12 cellular contexts compared by ENCODE assay signal in the genomic region with DNA sequence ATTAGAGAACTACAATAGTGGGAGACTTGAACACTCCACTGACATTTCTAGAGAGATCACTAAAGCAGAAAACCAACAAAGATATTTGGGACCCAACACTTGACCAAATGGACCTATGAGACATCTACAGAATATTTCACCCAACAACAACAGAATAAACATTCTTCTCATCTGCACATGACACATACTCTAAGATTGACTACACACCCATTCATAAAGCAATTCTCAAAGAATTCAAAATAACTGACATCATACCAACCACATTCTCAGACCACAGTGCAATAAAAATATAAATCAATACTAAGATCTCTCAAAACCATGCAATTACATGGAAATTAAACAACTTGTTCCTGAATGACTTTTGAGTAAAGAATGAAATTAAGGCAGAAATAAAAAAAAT.
DNase-seq lines count a peak whose midpoint lies in the region; ATAC-seq, FAIRE-seq and TF ChIP-seq lines count a peak whose summit lies in the region.
"Had no signal": no experiment of that assay in that cellular context is flagged by ENCODE, and none has a peak within 500 bp of the region (broad histone marks: within the 10 kb centered on the region; RNA-seq: fewer than 3 reads in every experiment).

No MANE protein-coding gene starts in this region.

- peak overlapping the region; percentile 54 for H3K4me2 ChIP-seq in mammary epithelial cell (ENCODE audit: insufficient read depth, low read depth, low read length)

- H3K27me3 ChIP-seq in AG04450 (ENCODE audit: control insufficient read depth, insufficient read depth, low read length) (no peaks in the 10 kb centered on the region), mammary epithelial cell (ENCODE audit: insufficient read depth, low read length) (no peaks in the 10 kb centered on the region), HAP-1 (ENCODE audit: low read depth) (no peaks in the 10 kb centered on the region), upper lobe of right lung (no peaks in the 10 kb centered on the region)
- H3K27me3 ChIP-seq: tibial nerve had no signal

- CTCF ChIA-PET in AG04450 (lab: Charles Lee) = interaction anchor here (0.6 to 2.8 kb wide), 5 partner anchors 77 to 1192 kb away, joined by 5 to 15 read pairs (median 7); no protein-coding TSS in a partner anchor
- CTCF ChIA-PET in mammary epithelial cell (lab: Charles Lee; ENCODE audit: low non-redundant PET) = no interaction called here

- H3K79me2 ChIP-seq in mammary epithelial cell (ENCODE audit: insufficient read depth, low read length) = no peaks in the 10 kb centered on the region

- H3K4me3 ChIP-seq in AG04450 (ENCODE audit: low read depth, low read length) = no peak overlapping the region
- H3K4me3 ChIP-seq in mammary epithelial cell (replicated peaks in 1 of 3; ENCODE audit: insufficient read depth in 1 of 3, low read depth in 2 of 3, low read length in 3 of 3) = no peak overlapping the region
- no peak overlapping the region for H3K4me3 ChIP-seq in HAP-1
- H3K4me3 ChIP-seq in upper lobe of right lung = no peak overlapping the region
- H3K4me3 ChIP-seq: tibial nerve had no signal

- TF ChIP-seq CTCF in AG04450 (IDR thresholded peaks at IDR 0.05; ENCODE audit: low read depth, low read length) = no peak
- TF ChIP-seq CTCF in mammary epithelial cell (conservative IDR thresholded peaks at IDR 0.05 in 1 of 2, IDR thresholded peaks at IDR 0.05 in 1 of 2; ENCODE audit: extremely low read depth in 1 of 2, insufficient read depth in 1 of 2, low read depth in 1 of 2, low read length in 2 of 2) = no peak
- TF ChIP-seq CTCF in upper lobe of right lung (IDR thresholded peaks at IDR 0.05) = no peak

- dilution Hi-C loops in mammary epithelial cell (cut with HindIII; ENCODE audit: low sequenced_read_pairs) = loop anchor here (25.0 kb wide), 1 partner anchor 890 kb away; a partner anchor contains a TSS

- FAIRE-seq in HTR-8/SVneo (lab: Jason Lieb, UNC) = no peak

- ATAC-seq in left colon = peak; percentile 84
- ATAC-seq in upper lobe of right lung = no peak
- no peak for ATAC-seq in HG03039 (IDR thresholded peaks at IDR 0.05; ENCODE audit: unreplicated experiment)

- in situ Hi-C loops in mammary epithelial cell (cut with MboI; ENCODE audit: low sequenced_read_pairs in 2 of 2) (no loop called here), HAP-1 (cut with MboI; ENCODE audit: low sequenced_read_pairs) (no loop called here)

- peak overlapping the region; percentile 49 for H3K9ac ChIP-seq in mammary epithelial cell (ENCODE audit: insufficient read depth, low read length)

- POLR2A ChIA-PET in AG04450 (lab: Yijun Ruan, JAX) = no interaction called here

- H2AFZ ChIP-seq in mammary epithelial cell (ENCODE audit: low read depth, low read length) = no peak overlapping the region

- H3K9me3 ChIP-seq in AG04450 (ENCODE audit: control insufficient read depth, insufficient read depth, low read length) (no peaks in the 10 kb centered on the region), mammary epithelial cell (replicated peaks; ENCODE audit: insufficient read depth, low read length) (no peaks in the 10 kb centered on the region), HAP-1 (no peaks in the 10 kb centered on the region), upper lobe of right lung (no peaks in the 10 kb centered on the region)

- intact Hi-C loops in mammary epithelial cell (cut with micrococcal nuclease) (loop anchor here (1.0 kb wide), 1 partner anchor 32 kb away; no protein-coding TSS in a partner anchor), left colon (cut with DNase I, micrococcal nuclease) (no loop called here), upper lobe of right lung (cut with DNase I) (no loop called here)

- H4K20me1 ChIP-seq in mammary epithelial cell (ENCODE audit: insufficient read depth, low read length) = no peaks in the 10 kb centered on the region

- H3K36me3 ChIP-seq in mammary epithelial cell (ENCODE audit: insufficient read depth, low read length) (no peaks in the 10 kb centered on the region), HAP-1 (replicated peaks) (no peaks in the 10 kb centered on the region), upper lobe of right lung (no peaks in the 10 kb centered on the region)
- H3K36me3 ChIP-seq: tibial nerve had no signal

- H3K27ac ChIP-seq in AG04450 (ENCODE audit: low read depth, low read length) (no peak overlapping the region), mammary epithelial cell (ENCODE audit: insufficient read depth, low read depth, low read length) (peak overlapping the region; percentile 84), upper lobe of right lung (no peak overlapping the region)

- peak; percentile 70 for DNase-seq in AG04450 (ENCODE audit: low read depth, low spot score)
- peak; percentile 10 for DNase-seq in HTR-8/SVneo (ENCODE audit: insufficient read length, low spot score)
- DNase-seq in mammary epithelial cell = peak; percentile 82
- no peak for DNase-seq in left colon
- no peak for DNase-seq in stimulated activated CD4-positive, alpha-beta T cell treated with anti-CD3 and anti-CD28 coated beads, Interleukin-4, amount 100 ng/mL, for 1 hour
- no peak for DNase-seq in HAP-1 (ENCODE audit: low spot score in 2 of 2)
- no peak for DNase-seq in upper lobe of right lung
- DNase-seq: CD4-positive, CD25-positive, alpha-beta regulatory T cell; NCI-H1436 treated with DMSO at 0.1 percent for 48 hours; occipital lobe had no signal

- H3K4me1 ChIP-seq in mammary epithelial cell (ENCODE audit: insufficient read depth, low read length) (peaks cover 19% of the 10 kb centered on the region), HAP-1 (no peaks in the 10 kb centered on the region), upper lobe of right lung (peaks cover 8% of the 10 kb centered on the region)

- no TSS peak for BruUV-seq in mammary epithelial cell (replicated peaks; lab: Mats Ljungman, UMichigan)

Comparison
In these comparisons a context has a peak if more than half of its experiments do, and no peak if none do; other contexts are left out.
1. DNase-seq: peak in AG04450 (single experiment), HTR-8/SVneo (single experiment) and mammary epithelial cell (single experiment); none in left colon (0 of 2), stimulated activated CD4-positive, alpha-beta T cell treated with anti-CD3 and anti-CD28 coated beads, Interleukin-4, amount 100 ng/mL, for 1 hour (single experiment), HAP-1 (0 of 2) and upper lobe of right lung (single experiment).